Comparison of ENCODE assay signal across 1 cellular context in genomic region chr21:34844924-34845238, GRCh38.
TF ChIP-seq lines count a peak whose summit lies in the region.

No MANE protein-coding gene starts in this region.

TF ChIP-seq in HEK293, 187 proteins besides CTCF, POLR2A, EP300 and RAD21 (continued from another document and continues in another):
- TF ChIP-seq ZBTB44 (tag by site-specific recombination; IDR thresholded peaks at IDR 0.05) (no peak), ZNF350 (tag by site-specific recombination; IDR thresholded peaks at IDR 0.05) (no peak), ZNF155 (tag by site-specific recombination; IDR thresholded peaks at IDR 0.05) (no peak), ZNF121 (tag by site-specific recombination; IDR thresholded peaks at IDR 0.05) (peak; percentile 38; the same call in 1 of the 2 replicates), ZNF626 (tag by site-specific recombination; IDR thresholded peaks at IDR 0.05) (no peak), KLF16 (tag by site-specific recombination; IDR thresholded peaks at IDR 0.05) (no peak), ZNF148 (tag by site-specific recombination; IDR thresholded peaks at IDR 0.05; ENCODE audit: borderline replicate concordance) (no peak), HOXA7 (CRISPR knock-in tag; IDR thresholded peaks at IDR 0.05; ENCODE audit: borderline replicate concordance) (no peak), ZNF274 (IDR thresholded peaks at IDR 0.05; ENCODE audit: low read length) (no peak), ZNF274 (tag by site-specific recombination; IDR thresholded peaks at IDR 0.05; ENCODE audit: borderline replicate concordance) (no peak), ZNF394 (tag by site-specific recombination; IDR thresholded peaks at IDR 0.05; ENCODE audit: borderline replicate concordance) (no peak), ZNF549 (tag by site-specific recombination; IDR thresholded peaks at IDR 0.05) (no peak), ZNF560 (tag by site-specific recombination; IDR thresholded peaks at IDR 0.05; ENCODE audit: borderline replicate concordance) (no peak), ZNF776 (tag by site-specific recombination; IDR thresholded peaks at IDR 0.05; ENCODE audit: borderline replicate concordance) (no peak), ZSCAN16 (tag by site-specific recombination; IDR thresholded peaks at IDR 0.05) (no peak), ZFP41 (tag by site-specific recombination; IDR thresholded peaks at IDR 0.05; ENCODE audit: borderline replicate concordance) (no peak), ZNF391 (tag by site-specific recombination; IDR thresholded peaks at IDR 0.05; ENCODE audit: borderline replicate concordance, low read depth) (no peak), ZNF639 (tag by site-specific recombination; IDR thresholded peaks at IDR 0.05) (0 out of 2 replicates have a peak, but pooled peaks have one; percentile 33), ZNF488 (tag by site-specific recombination; IDR thresholded peaks at IDR 0.05) (no peak), ZNF768 (tag by site-specific recombination; IDR thresholded peaks at IDR 0.05) (no peak), ZNF311 (tag by site-specific recombination; IDR thresholded peaks at IDR 0.05; ENCODE audit: borderline replicate concordance) (no peak), ZNF175 (tag by site-specific recombination; IDR thresholded peaks at IDR 0.05) (no peak), ZNF843 (tag by site-specific recombination; IDR thresholded peaks at IDR 0.05) (no peak), ZNF335 (tag by site-specific recombination; conservative IDR thresholded peaks at IDR 0.05) (no peak; the same call in 1 of the 2 replicates), ZNF692 (tag by site-specific recombination; IDR thresholded peaks at IDR 0.05) (0 out of 2 replicates have a peak, but pooled peaks have one; percentile 19), RBAK (tag by site-specific recombination; IDR thresholded peaks at IDR 0.05) (no peak), ZNF571 (tag by site-specific recombination; IDR thresholded peaks at IDR 0.05) (no peak), ZNF398 (tag by site-specific recombination; IDR thresholded peaks at IDR 0.05) (no peak), ZNF362 (tag by site-specific recombination; IDR thresholded peaks at IDR 0.05) (no peak), KLF10 (tag by site-specific recombination; IDR thresholded peaks at IDR 0.05) (no peak), ZNF404 (tag by site-specific recombination; IDR thresholded peaks at IDR 0.05) (no peak), ZNF341 (tag by site-specific recombination; IDR thresholded peaks at IDR 0.05; ENCODE audit: low read depth) (0 out of 2 replicates have a peak, but pooled peaks have one; percentile 10), ELK4 (IDR thresholded peaks at IDR 0.05; ENCODE audit: borderline replicate concordance, low read depth, low read length) (no peak), WT1 (tag by site-specific recombination; IDR thresholded peaks at IDR 0.05) (peak; percentile 87), ZNF837 (tag by site-specific recombination; IDR thresholded peaks at IDR 0.05) (no peak), ZNF211 (tag by site-specific recombination; IDR thresholded peaks at IDR 0.05; ENCODE audit: low read depth) (no peak), PRDM10 (tag by site-specific recombination; IDR thresholded peaks at IDR 0.05) (no peak), ZNF544 (tag by site-specific recombination; IDR thresholded peaks at IDR 0.05) (no peak), SALL2 (tag by site-specific recombination; IDR thresholded peaks at IDR 0.05; ENCODE audit: borderline replicate concordance) (no peak), ZXDB (tag by site-specific recombination; IDR thresholded peaks at IDR 0.05) (no peak), ZSCAN4 (tag by site-specific recombination; IDR thresholded peaks at IDR 0.05) (no peak), ZNF214 (tag by site-specific recombination; IDR thresholded peaks at IDR 0.05; ENCODE audit: borderline replicate concordance) (no peak), ZNF221 (tag by site-specific recombination; IDR thresholded peaks at IDR 0.05; ENCODE audit: borderline replicate concordance) (no peak), ZNF529 (tag by site-specific recombination; IDR thresholded peaks at IDR 0.05; ENCODE audit: insufficient replicate concordance) (no peak), YY1 (tag by site-specific recombination; IDR thresholded peaks at IDR 0.05) (no peak), ZFP3 (tag by site-specific recombination; IDR thresholded peaks at IDR 0.05; ENCODE audit: low read depth) (no peak)
